In genomic region chr5:61534481-61535267, GRCh38 we compare ENCODE assay signal across 8 cellular contexts.
DNase-seq lines count a peak whose midpoint lies in the region; ATAC-seq and TF ChIP-seq lines count a peak whose summit lies in the region.
"Had no signal": no experiment of that assay in that cellular context is flagged by ENCODE, and none has a peak within 500 bp of the region (broad histone marks: within the 10 kb centered on the region; RNA-seq: fewer than 3 reads in every experiment).

No MANE protein-coding gene starts in this region.

- intact Hi-C loops in right lobe of liver (cut with DNase I): no loop called here

- H3K36me3 Mint-ChIP-seq in naive B cell: peaks cover 50 to 66% of the 10 kb centered on the region in 2 donors

- H3K27me3 ChIP-seq in right lobe of liver: no peaks in the 10 kb centered on the region

- ATAC-seq in GM18868 (IDR thresholded peaks at IDR 0.05; ENCODE audit: unreplicated experiment) (peak; percentile 86), GM21528 (IDR thresholded peaks at IDR 0.05; ENCODE audit: low FRiP score, unreplicated experiment) (peak; percentile 92), HG03354 (IDR thresholded peaks at IDR 0.05; ENCODE audit: poor library complexity, severe bottlenecking, unreplicated experiment) (peak; percentile 86), naive B cell (ENCODE audit: low read depth in 2 of 2) (peak; percentile 9 to 12), right lobe of liver (no peak)

- no peaks in the 10 kb centered on the region for H3K9me3 ChIP-seq in right lobe of liver

- no peaks in the 10 kb centered on the region for H3K27me3 Mint-ChIP-seq in naive B cell

- H3K4me1 ChIP-seq in right lobe of liver: no peaks in the 10 kb centered on the region

- H3K4me1 Mint-ChIP-seq in naive B cell: peaks cover 0 to 11% (median 0%) of the 10 kb centered on the region in 3 donors

- DNase-seq in naive B cell (no peak), right lobe of liver (no peak), NCI-H446 (lab: John Stamatoyannopoulos, UW) (no peak)
- DNase-seq in NK-92 treated with Interleukin-12 subunit alpha and Interleukin-12 subunit beta, amount 100 ng/mL, for 24 hours (lab: John Stamatoyannopoulos, UW): no peak

- TF ChIP-seq POLR2A in right lobe of liver (IDR thresholded peaks at IDR 0.05): no peak

- H3K27ac ChIP-seq in right lobe of liver: no peak overlapping the region
- H3K27ac ChIP-seq: SK-N-MC had no signal

- WGBS in right lobe of liver (ENCODE audit: insufficient coverage, low coverage, low lambda C conversion rate, missing lambda C conversion rate): 72% methylated on average over 5 of the region's 5 CpGs

- H3K4me3 ChIP-seq in right lobe of liver: no peak overlapping the region
- H3K4me3 ChIP-seq: SK-N-MC had no signal

- H3K27ac Mint-ChIP-seq in naive B cell: peak overlapping the region in 2 of 6 donors; percentile 37 to 41

- no peak for TF ChIP-seq CTCF in right lobe of liver (IDR thresholded peaks at IDR 0.05)

- H3K9me3 Mint-ChIP-seq in naive B cell: peaks cover 0 to 12% (median 8%) of the 10 kb centered on the region in 7 donors

- H3K36me3 ChIP-seq in right lobe of liver: peaks cover 0 to 23% (median 3%) of the 10 kb centered on the region in 4 donors

- H3K4me3 Mint-ChIP-seq in naive B cell: no peak overlapping the region

Comparison
In these comparisons a context has a peak if more than half of its experiments do, and no peak if none do; other contexts are left out.
1. ATAC-seq: peak in GM18868 (single experiment), GM21528 (single experiment), HG03354 (single experiment) and naive B cell (2 of 2); none in right lobe of liver (0 of 4).